19 cellular contexts compared by ENCODE assay signal in genomic region chr3:71476950-71477349, GRCh38.
A peak's percentile ranks its signal among the peaks of the same experiment; 100 is the strongest.
DNase-seq lines count a peak whose midpoint lies in the region; ATAC-seq, FAIRE-seq and TF ChIP-seq lines count a peak whose summit lies in the region.
"Had no signal": no experiment of that assay in that cellular context is flagged by ENCODE, and none has a peak within 500 bp of the region (broad histone marks: within the 10 kb centered on the region; RNA-seq: fewer than 3 reads in every experiment).

No MANE protein-coding gene starts in this region.

- H3K4me1 ChIP-seq in A549, result no peaks in the 10 kb centered on the region
- H3K4me1 ChIP-seq in OCI-LY7 (ENCODE audit: insufficient read depth, low read length, poor library complexity, severe bottlenecking), result no peaks in the 10 kb centered on the region
- H3K4me1 ChIP-seq: Peyer's patch had no signal

- H3K27ac ChIP-seq in A549 (no peak overlapping the region), OCI-LY7 (ENCODE audit: low read depth, low read length, poor library complexity, severe bottlenecking) (no peak overlapping the region)
- no peak overlapping the region for H3K27ac ChIP-seq in CD4-positive, alpha-beta T cell (ENCODE audit: low read depth, low read length)
- H3K27ac ChIP-seq: Peyer's patch had no signal

- no peak for TF ChIP-seq EP300 in A549 (IDR thresholded peaks at IDR 0.05)

- H3K9me3 ChIP-seq in A549 (peaks cover 20% of the 10 kb centered on the region), OCI-LY7 (ENCODE audit: low read length) (no peaks in the 10 kb centered on the region)
- H3K9me3 ChIP-seq in CD4-positive, alpha-beta T cell (ENCODE audit: control insufficient read depth, low read length), result no peaks in the 10 kb centered on the region
- H3K9me3 ChIP-seq: Peyer's patch had no signal

- peak; percentile 36 for FAIRE-seq in A549 (lab: Jason Lieb, UNC)

- 89% methylated on average over 2 of the region's 2 CpGs for WGBS in A549 (ENCODE audit: missing lambda C conversion rate)

- POLR2A ChIA-PET in A549 (lab: Yijun Ruan, JAX), result no interaction called here
- POLR2A ChIA-PET in CD4-positive, alpha-beta T cell (lab: Charles Lee), result interaction anchor here (1.0 to 1.6 kb wide), 3 partner anchors 9 to 22 kb away, joined by 3 to 5 read pairs (median 5); no protein-coding TSS in a partner anchor
- POLR2A ChIA-PET in OCI-LY7 (lab: Charles Lee), result interaction anchor here (0.8 to 1.8 kb wide), 8 partner anchors 11 to 26 kb away, joined by 3 to 6 read pairs (median 4); no protein-coding TSS in a partner anchor

- H3K4me2 ChIP-seq in A549 (no peak overlapping the region), OCI-LY7 (ENCODE audit: low read length) (no peak overlapping the region)

- TF ChIP-seq POLR2A in A549 (IDR thresholded peaks at IDR 0.05; ENCODE audit: low read length) (no peak), erythroblast (IDR thresholded peaks at IDR 0.05; ENCODE audit: low read length) (no peak)

- intact Hi-C loops in CD4-positive, alpha-beta T cell (cut with DNase I, micrococcal nuclease), result loop anchor here in 1 of 2 experiments (2.0 kb wide), 1 partner anchor 22 kb away; no protein-coding TSS in a partner anchor
- intact Hi-C loops in OCI-LY7 (cut with micrococcal nuclease; ENCODE audit: unreplicated experiment), result no loop called here

- no peaks in the 10 kb centered on the region for H3K27me3 Mint-ChIP-seq in CD4-positive, alpha-beta T cell

- peaks cover 94% of the 10 kb centered on the region for H3K36me3 Mint-ChIP-seq in CD4-positive, alpha-beta T cell (ENCODE audit: low read depth)

- TF ChIP-seq CTCF in A549 (IDR thresholded peaks at IDR 0.05) (no peak), OCI-LY7 (conservative IDR thresholded peaks at IDR 0.05; ENCODE audit: low read length) (peak; percentile 44)
- no peak for TF ChIP-seq CTCF in CD4-positive, alpha-beta T cell (IDR thresholded peaks at IDR 0.05)

- CTCF ChIA-PET in A549 (lab: Yijun Ruan, JAX) (interaction anchor here (1.3 to 1.4 kb wide), 2 partner anchors 9 to 13 kb away, joined by 3 read pairs; no protein-coding TSS in a partner anchor), OCI-LY7 (lab: Charles Lee; ENCODE audit: unreplicated experiment) (no interaction called here)
- CTCF ChIA-PET in CD4-positive, alpha-beta T cell (lab: Charles Lee), result interaction anchor here (0.6 to 1.3 kb wide), 3 partner anchors 10 to 24 kb away, joined by 3 to 5 read pairs (median 4); no protein-coding TSS in a partner anchor

- ATAC-seq in A549, result no peak
- no peak for ATAC-seq in CD4-positive, alpha-beta T cell (ENCODE audit: poor library complexity)
- ATAC-seq: Right ventricle myocardium inferior had no signal

- no peak overlapping the region for H3K4me3 ChIP-seq in A549
- no peak overlapping the region for H3K4me3 ChIP-seq in OCI-LY7 (ENCODE audit: low read depth, low read length, poor library complexity, severe bottlenecking)
- H3K4me3 ChIP-seq: Peyer's patch had no signal

- H3K36me3 ChIP-seq in OCI-LY7 (ENCODE audit: insufficient read depth, low read length), result peaks cover 25% of the 10 kb centered on the region
- H3K36me3 ChIP-seq: Peyer's patch had no signal

- TF ChIP-seq RAD21 in A549 (conservative IDR thresholded peaks at IDR 0.05 in 1 of 2, IDR thresholded peaks at IDR 0.05 in 1 of 2), result no peak

- no peaks in the 10 kb centered on the region for H3K27me3 ChIP-seq in CD4-positive, alpha-beta T cell (ENCODE audit: control insufficient read depth, insufficient read depth, low read length)
- H3K27me3 ChIP-seq: Peyer's patch had no signal

- H3K9me3 Mint-ChIP-seq in CD4-positive, alpha-beta T cell, result peaks cover 8% of the 10 kb centered on the region

- peak overlapping the region; percentile 57 for H3K27ac Mint-ChIP-seq in CD4-positive, alpha-beta T cell

- H3K4me3 Mint-ChIP-seq in CD4-positive, alpha-beta T cell, result peak overlapping the region; percentile 13

- H3K4me1 Mint-ChIP-seq in CD4-positive, alpha-beta T cell (ENCODE audit: low read depth), result peaks cover 92% of the 10 kb centered on the region

- H3K9me2 ChIP-seq in OCI-LY7 (ENCODE audit: insufficient read depth, low read length), result no peaks in the 10 kb centered on the region

- BruUV-seq in OCI-LY7 (replicated peaks; lab: Mats Ljungman, UMichigan), result no TSS peak

- H2AFZ ChIP-seq in OCI-LY7 (ENCODE audit: low read length), result no peak overlapping the region

- H3K79me2 ChIP-seq in OCI-LY7 (ENCODE audit: insufficient read depth, low read depth, low read length), result peaks cover 12% of the 10 kb centered on the region; the same call in 1 of the 2 replicates

- no peaks in the 10 kb centered on the region for H4K20me1 ChIP-seq in OCI-LY7 (ENCODE audit: insufficient read depth, low read length)

- DNase-seq in A549 (ENCODE audit: low read depth in 1 of 2, low spot score in 1 of 2) (no peak), OCI-LY7 (ENCODE audit: low spot score) (no peak), iPS-NIHi11 (ENCODE audit: low spot score) (peak; percentile 13), NCI-H2227 treated with DMSO at 0.1 percent for 48 hours (lab: John Stamatoyannopoulos, UW) (no peak), erythroblast (lab: John Stamatoyannopoulos, UW) (no peak)
- DNase-seq in CD4-positive, alpha-beta T cell, result no peak
- no peak for DNase-seq in activated CD4-positive, CD25-positive, alpha-beta regulatory T cell treated with anti-CD3 and anti-CD28 coated beads, Interleukin-2, amount 50 U/mL, for 72 hours
- DNase-seq: ACHN, AML-193, Calu3, DMS53, KBM-7, NCI-H1417 treated with DMSO at 0.1 percent for 48 hours, NCI-H1930, NCI-H2171, NCI-H446 treated with DMSO at 0.1 percent for 48 hours, NCI-H774, Peyer's patch had no signal

TF ChIP-seq in A549, 52 proteins besides CTCF, POLR2A, EP300 and RAD21:
- TF ChIP-seq ZFP36 (IDR thresholded peaks at IDR 0.05; ENCODE audit: borderline replicate concordance, partially characterized antibody) (no peak), HOXB13 (CRISPR knock-in tag; IDR thresholded peaks at IDR 0.05; ENCODE audit: low read depth) (no peak), POLR2AphosphoS2 (conservative IDR thresholded peaks at IDR 0.05; ENCODE audit: low read length) (no peak), HMGXB4 (CRISPR knock-in tag; IDR thresholded peaks at IDR 0.05; ENCODE audit: borderline replicate concordance) (no peak), SREBF2 (IDR thresholded peaks at IDR 0.05) (no peak)
